ENCODE assay signal across 1 cellular context in the genomic region with DNA sequence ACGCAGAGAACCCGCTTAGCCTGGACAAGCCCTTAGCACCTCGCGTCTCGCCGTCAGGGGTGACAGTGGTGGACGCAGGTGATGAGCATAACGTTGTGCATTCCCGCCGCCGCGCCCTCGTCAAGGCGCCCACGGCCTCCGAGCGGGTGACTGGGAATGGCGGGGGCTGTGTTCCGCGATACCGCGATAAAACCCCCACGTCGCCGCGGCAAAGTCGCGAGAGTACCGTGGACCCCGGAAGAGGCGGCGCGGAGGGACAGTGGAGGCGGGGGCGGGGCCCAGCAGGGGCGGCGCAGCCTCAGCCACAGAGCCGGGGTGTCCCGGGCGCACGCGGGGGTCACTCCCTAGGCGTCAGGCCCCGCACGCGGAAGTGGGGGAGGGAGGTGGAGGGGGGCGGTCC.
TF ChIP-seq lines count a peak whose summit lies in the region.

No MANE protein-coding gene starts in this region.

TF ChIP-seq in GM12878, 131 proteins besides CTCF, POLR2A, EP300 and RAD21:
- TF ChIP-seq CHD2 (IDR thresholded peaks at IDR 0.05; ENCODE audit: borderline replicate concordance, low read depth, low read length) (0 out of 2 replicates have a peak, but pooled peaks have one; percentile 28), BACH1 (IDR thresholded peaks at IDR 0.05; ENCODE audit: borderline replicate concordance) (0 out of 2 replicates have a peak, but pooled peaks have one; percentile 20), CREM (IDR thresholded peaks at IDR 0.05; ENCODE audit: low read depth) (no peak), SMC3 (IDR thresholded peaks at IDR 0.05; ENCODE audit: borderline replicate concordance, low read length) (no peak)
